ENCODE assay signal across 9 cellular contexts in genomic region chr2:169732583-169733358, GRCh38. TPM values are rescaled to one million over a fixed set of nuclear protein-coding genes. Genes with fewer than 3 reads are reported as not detected.
A peak's percentile ranks its signal among the peaks of the same experiment; 100 is the strongest.
DNase-seq lines count a peak whose midpoint lies in the region; ATAC-seq, FAIRE-seq and TF ChIP-seq lines count a peak whose summit lies in the region.
"Had no signal": no experiment of that assay in that cellular context is flagged by ENCODE, and none has a peak within 500 bp of the region (broad histone marks: within the 10 kb centered on the region; RNA-seq: fewer than 3 reads in every experiment).

No MANE protein-coding gene starts in this region.

- H3K36me3 Mint-ChIP-seq in CD4-positive, alpha-beta T cell (ENCODE audit: low read depth): no peaks in the 10 kb centered on the region

- peaks cover 18% of the 10 kb centered on the region for H3K27me3 ChIP-seq in CD4-positive, alpha-beta T cell (ENCODE audit: control insufficient read depth, insufficient read depth, low read length)
- H3K27me3 ChIP-seq in Loucy (ENCODE audit: insufficient read depth, low read length, poor library complexity, severe bottlenecking) (no peaks in the 10 kb centered on the region), mucosa of stomach (ENCODE audit: control insufficient read depth, insufficient read depth, low read length) (peaks cover 4% of the 10 kb centered on the region)

- H3K27me3 Mint-ChIP-seq in CD4-positive, alpha-beta T cell: peaks cover 48% of the 10 kb centered on the region

- H3K79me2 ChIP-seq in Loucy (ENCODE audit: insufficient read depth, low read length): peaks cover 34% of the 10 kb centered on the region

- ATAC-seq in CD4-positive, alpha-beta T cell (ENCODE audit: poor library complexity): peak; percentile 24

- peak overlapping the region; percentile 81 for H3K4me3 Mint-ChIP-seq in CD4-positive, alpha-beta T cell

- H3K27ac Mint-ChIP-seq in CD4-positive, alpha-beta T cell: no peak overlapping the region

- no peaks in the 10 kb centered on the region for H3K9me2 ChIP-seq in Loucy (replicated peaks; ENCODE audit: low read depth, low read length)

- no peaks in the 10 kb centered on the region for H3K9me3 ChIP-seq in CD4-positive, alpha-beta T cell (ENCODE audit: control insufficient read depth, low read length)
- no peaks in the 10 kb centered on the region for H3K9me3 ChIP-seq in Loucy (ENCODE audit: insufficient read depth, low read depth, low read length)
- H3K9me3 ChIP-seq in mucosa of stomach (ENCODE audit: control insufficient read depth, low read length): no peaks in the 10 kb centered on the region

- H3K4me1 ChIP-seq in Loucy (ENCODE audit: insufficient read depth, low read length, poor library complexity, severe bottlenecking) (peaks cover 52% of the 10 kb centered on the region), mucosa of stomach (ENCODE audit: control insufficient read depth, insufficient read depth, low read length) (no peaks in the 10 kb centered on the region)

- peaks cover 10% of the 10 kb centered on the region for H3K4me1 Mint-ChIP-seq in CD4-positive, alpha-beta T cell (ENCODE audit: low read depth)

- H3K4me2 ChIP-seq in Loucy (ENCODE audit: low read depth, low read length, poor library complexity, severe bottlenecking): peak overlapping the region; percentile 87

- H3K36me3 ChIP-seq in Loucy (ENCODE audit: insufficient read depth, low read length): no peaks in the 10 kb centered on the region
- H3K36me3 ChIP-seq in mucosa of stomach (ENCODE audit: control insufficient read depth, insufficient read depth, low read length): no peaks in the 10 kb centered on the region

- FAIRE-seq in H54 (lab: Jason Lieb, UNC): no peak
- FAIRE-seq: islet of Langerhans had no signal

- intact Hi-C loops in CD4-positive, alpha-beta T cell (cut with DNase I, micrococcal nuclease): no loop called here

- TF ChIP-seq POLR2A in H54 (IDR thresholded peaks at IDR 0.05; ENCODE audit: low read depth, low read length): no peak

- TF ChIP-seq CTCF in CD4-positive, alpha-beta T cell (IDR thresholded peaks at IDR 0.05): no peak
- 0 out of 2 replicates have a peak, but pooled peaks have one; percentile 10 for TF ChIP-seq CTCF in Loucy (conservative IDR thresholded peaks at IDR 0.05; ENCODE audit: low read length)
- no peak for TF ChIP-seq CTCF in coronary artery (IDR thresholded peaks at IDR 0.05)

- DNase-seq in CD4-positive, alpha-beta T cell: no peak
- DNase-seq in coronary artery (ENCODE audit: low spot score) (no peak), H54 (ENCODE audit: insufficient read length, low spot score) (no peak), RKO (ENCODE audit: low spot score) (no peak), NCI-H187 treated with DMSO at 0.1 percent for 48 hours (lab: John Stamatoyannopoulos, UW) (no peak), cortex of kidney (lab: John Stamatoyannopoulos, UW) (no peak)

- no peak overlapping the region for H3K27ac ChIP-seq in CD4-positive, alpha-beta T cell (ENCODE audit: low read depth, low read length)
- peak overlapping the region; percentile 61 to 72 for H3K27ac ChIP-seq in coronary artery

- peaks cover 21% of the 10 kb centered on the region for H4K20me1 ChIP-seq in Loucy (ENCODE audit: insufficient read depth, low read length, poor library complexity, severe bottlenecking)

- CTCF ChIA-PET in CD4-positive, alpha-beta T cell (lab: Charles Lee): interaction anchor here (0.6 to 0.7 kb wide), 2 partner anchors 69 to 141 kb away, joined by 3 to 4 read pairs; no protein-coding TSS in a partner anchor

- H3K9ac ChIP-seq in Loucy (ENCODE audit: low read depth, low read length, poor library complexity, severe bottlenecking) (peak overlapping the region; percentile 66), mucosa of stomach (ENCODE audit: low read length) (peak overlapping the region; percentile 7)

- H2AFZ ChIP-seq in Loucy (ENCODE audit: low read length): peak overlapping the region; percentile 93

- peak overlapping the region; percentile 87 for H3K4me3 ChIP-seq in Loucy (ENCODE audit: low read length, poor library complexity, severe bottlenecking)
- peak overlapping the region; percentile 85 for H3K4me3 ChIP-seq in coronary artery
- H3K4me3 ChIP-seq in mucosa of stomach (ENCODE audit: low read length): no peak overlapping the region

- no peaks in the 10 kb centered on the region for H3F3A ChIP-seq in Loucy (ENCODE audit: low read depth)

- no peaks in the 10 kb centered on the region for H3K9me3 Mint-ChIP-seq in CD4-positive, alpha-beta T cell

- POLR2A ChIA-PET in CD4-positive, alpha-beta T cell (lab: Charles Lee): no interaction called here

RNA-seq across cellular contexts. Expression of gene KLHL23, which starts 0.9 kb away (rescaled TPM):
- under 1 TPM; 0.36 to 0.39 TPM for total RNA-seq in CD4-positive, alpha-beta T cell

RNA-seq across cellular contexts. Expression of gene PHOSPHO2, which starts 38.5 kb away (rescaled TPM):
- total RNA-seq in CD4-positive, alpha-beta T cell: 1 to 10 TPM; 4.5 to 6.5 TPM

RNA-seq across cellular contexts. Expression of gene CFAP210, which starts 38.6 kb away (rescaled TPM):
- 1 to 10 TPM; 2.2 to 3.1 TPM for total RNA-seq in CD4-positive, alpha-beta T cell
